ENCODE assay signal across 18 cellular contexts in genomic region chr1:185512442-185512841, GRCh38.
"Had no signal": no experiment of that assay in that cellular context is flagged by ENCODE, and none has a peak within 500 bp of the region (broad histone marks: within the 10 kb centered on the region; RNA-seq: fewer than 3 reads in every experiment).

No MANE protein-coding gene starts in this region.

- H3K27me3 ChIP-seq: foreskin keratinocyte, hepatocyte, neural progenitor cell, ovary, right atrium auricular region, sigmoid colon, stomach, transverse colon had no signal

- H3K4me1 ChIP-seq: foreskin keratinocyte, neural progenitor cell, right atrium auricular region, sigmoid colon, stomach had no signal

- H3K27ac Mint-ChIP-seq: neural progenitor cell had no signal

- H3K36me3 ChIP-seq: neural progenitor cell, ovary, right atrium auricular region, sigmoid colon, stomach, thoracic aorta, transverse colon had no signal

- ATAC-seq: effector memory CD8-positive, alpha-beta T cell; foreskin keratinocyte; left lobe of liver; natural killer cell treated with Interleukin-12 subunit alpha and Interleukin-12 subunit beta and Interleukin-15 and Interleukin-18, amount 100 ng/mL, for 72 hours had no signal

- H3K4me1 Mint-ChIP-seq: neural progenitor cell had no signal

- DNase-seq: effector memory CD8-positive, alpha-beta T cell; erythroblast; nucleus accumbens; ovary; sigmoid colon; stimulated activated CD4-positive, alpha-beta T cell treated with anti-CD3 and anti-CD28 coated beads, Interleukin-12 subunit alpha, Interleukin-12 subunit beta, amount 100 ng/mL, for 4 hours; stimulated activated naive CD4-positive, alpha-beta T cell; stomach; substantia nigra; transverse colon had no signal

- H3K36me3 Mint-ChIP-seq: neural progenitor cell had no signal

- H3K4me3 Mint-ChIP-seq: effector memory CD8-positive, alpha-beta T cell; natural killer cell treated with Interleukin-12 subunit alpha and Interleukin-12 subunit beta and Interleukin-15 and Interleukin-18, amount 100 ng/mL, for 72 hours; neural progenitor cell had no signal

- H3K4me3 ChIP-seq: hepatocyte, neural progenitor cell, ovary, right atrium auricular region, sigmoid colon, skin epidermis, stomach, thoracic aorta, transverse colon had no signal

- H2AFZ ChIP-seq: hepatocyte, neural progenitor cell had no signal

- H3K27me3 Mint-ChIP-seq: effector memory CD8-positive, alpha-beta T cell; natural killer cell treated with Interleukin-12 subunit alpha and Interleukin-12 subunit beta and Interleukin-15 and Interleukin-18, amount 100 ng/mL, for 72 hours had no signal

- H3K9me3 Mint-ChIP-seq: effector memory CD8-positive, alpha-beta T cell had no signal

- H3K4me2 ChIP-seq: hepatocyte, neural progenitor cell had no signal

- H3K9me3 ChIP-seq: ovary, sigmoid colon, thoracic aorta had no signal

- H3K9ac ChIP-seq: neural progenitor cell had no signal

- H3K27ac ChIP-seq: foreskin keratinocyte, hepatocyte, neural progenitor cell, ovary, right atrium auricular region, sigmoid colon, skin epidermis, stomach, thoracic aorta, transverse colon had no signal
